In the genomic region with DNA sequence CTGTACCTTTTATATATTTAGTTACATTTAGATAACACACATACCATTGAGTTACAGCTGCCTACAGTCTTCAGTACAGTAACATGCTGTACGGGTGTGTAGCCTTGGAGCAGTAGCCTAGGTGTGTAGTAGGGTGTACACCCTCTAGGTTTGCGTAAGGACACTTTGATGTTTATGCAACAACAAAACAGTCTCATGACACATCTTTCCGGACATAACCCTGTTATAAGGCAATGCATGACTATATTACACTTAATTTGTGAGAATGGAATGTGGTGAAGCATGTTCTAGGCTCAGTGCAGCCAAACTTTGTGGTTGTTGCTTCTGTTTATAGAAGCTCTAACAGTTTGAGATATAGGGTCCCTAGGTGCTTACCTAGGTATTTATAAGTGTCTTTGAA, we compare ENCODE assay signal across 19 cellular contexts.
DNase-seq lines count a peak whose midpoint lies in the region; ATAC-seq, FAIRE-seq and TF ChIP-seq lines count a peak whose summit lies in the region.
"Had no signal": no experiment of that assay in that cellular context is flagged by ENCODE, and none has a peak within 500 bp of the region (broad histone marks: within the 10 kb centered on the region; RNA-seq: fewer than 3 reads in every experiment).

No MANE protein-coding gene starts in this region.

- TF ChIP-seq POLR2A in H54 (IDR thresholded peaks at IDR 0.05; ENCODE audit: low read depth, low read length), result no peak

- H3K9me3 Mint-ChIP-seq in mesothelial cell of epicardium, result no peaks in the 10 kb centered on the region

- no peaks in the 10 kb centered on the region for H3K4me1 ChIP-seq in foreskin keratinocyte
- H3K4me1 ChIP-seq: A549 had no signal

- H3K4me1 Mint-ChIP-seq in mesothelial cell of epicardium, result peaks cover 2% of the 10 kb centered on the region

- DNase-seq in HPDE6-E6E7 (ENCODE audit: extremely low spot score) (peak; percentile 16), SW480 (ENCODE audit: low spot score) (peak; percentile 45), foreskin keratinocyte (peak; percentile 68 to 87), renal cortical epithelial cell (ENCODE audit: low read depth) (peak; percentile 52), foreskin fibroblast (no peak), H54 (ENCODE audit: insufficient read length, low spot score) (no peak), mesothelial cell of epicardium (ENCODE audit: low spot score in 2 of 2, unreplicated experiment in 2 of 2) (no peak)
- DNase-seq: DMS79 treated with DMSO at 0.1 percent for 48 hours, GM23248, NCI-H1048, NCI-H1436 treated with DMSO at 0.1 percent for 48 hours, NCI-H2029 treated with DMSO at 0.1 percent for 48 hours, NCI-H510A treated with DMSO at 0.1 percent for 48 hours, SHP77 had no signal

- H3K36me3 Mint-ChIP-seq in mesothelial cell of epicardium, result no peaks in the 10 kb centered on the region

- TF ChIP-seq CTCF in foreskin keratinocyte (conservative IDR thresholded peaks at IDR 0.05) (no peak), foreskin fibroblast (IDR thresholded peaks at IDR 0.05; ENCODE audit: low read depth, low read length) (no peak), mesothelial cell of epicardium (IDR thresholded peaks at IDR 0.05; ENCODE audit: unreplicated experiment) (no peak)

- no peaks in the 10 kb centered on the region for H3K27me3 Mint-ChIP-seq in mesothelial cell of epicardium (ENCODE audit: low read depth)

- peak; percentile 71 for ATAC-seq in foreskin keratinocyte
- ATAC-seq: A549 had no signal

- H3K4me3 ChIP-seq in foreskin fibroblast (ENCODE audit: low read depth in 1 of 2, low read length in 2 of 2), result no peak overlapping the region
- H3K4me3 ChIP-seq: A549; BLaER1 treated with 17β-estradiol and CSF1 and Interleukin-3, amounts not matched to agents 10 nM and 100 nM; GM23248 had no signal

- no peak for FAIRE-seq in H54 (lab: Jason Lieb, UNC)
- FAIRE-seq: A549, G401.6, RCC 7860 had no signal

- H3K27me3 ChIP-seq in foreskin keratinocyte, result no peaks in the 10 kb centered on the region

- no peak overlapping the region for H3K4me3 Mint-ChIP-seq in mesothelial cell of epicardium

- H3K27ac Mint-ChIP-seq in mesothelial cell of epicardium, result no peak overlapping the region

- H3K27ac ChIP-seq in foreskin keratinocyte, result no peak overlapping the region
- H3K27ac ChIP-seq: A549; BLaER1 treated with 17β-estradiol and CSF1 and Interleukin-3, amounts not matched to agents 10 nM and 100 nM; GM23248; KMS-11 had no signal

Comparison
In these comparisons a context has a peak if more than half of its experiments do, and no peak if none do; other contexts are left out.
1. DNase-seq: peak in HPDE6-E6E7 (single experiment), SW480 (single experiment), foreskin keratinocyte (2 of 2) and renal cortical epithelial cell (single experiment); none in foreskin fibroblast (0 of 2), H54 (single experiment) and mesothelial cell of epicardium (0 of 2).